1 cellular context compared by ENCODE assay signal in the genomic region with DNA sequence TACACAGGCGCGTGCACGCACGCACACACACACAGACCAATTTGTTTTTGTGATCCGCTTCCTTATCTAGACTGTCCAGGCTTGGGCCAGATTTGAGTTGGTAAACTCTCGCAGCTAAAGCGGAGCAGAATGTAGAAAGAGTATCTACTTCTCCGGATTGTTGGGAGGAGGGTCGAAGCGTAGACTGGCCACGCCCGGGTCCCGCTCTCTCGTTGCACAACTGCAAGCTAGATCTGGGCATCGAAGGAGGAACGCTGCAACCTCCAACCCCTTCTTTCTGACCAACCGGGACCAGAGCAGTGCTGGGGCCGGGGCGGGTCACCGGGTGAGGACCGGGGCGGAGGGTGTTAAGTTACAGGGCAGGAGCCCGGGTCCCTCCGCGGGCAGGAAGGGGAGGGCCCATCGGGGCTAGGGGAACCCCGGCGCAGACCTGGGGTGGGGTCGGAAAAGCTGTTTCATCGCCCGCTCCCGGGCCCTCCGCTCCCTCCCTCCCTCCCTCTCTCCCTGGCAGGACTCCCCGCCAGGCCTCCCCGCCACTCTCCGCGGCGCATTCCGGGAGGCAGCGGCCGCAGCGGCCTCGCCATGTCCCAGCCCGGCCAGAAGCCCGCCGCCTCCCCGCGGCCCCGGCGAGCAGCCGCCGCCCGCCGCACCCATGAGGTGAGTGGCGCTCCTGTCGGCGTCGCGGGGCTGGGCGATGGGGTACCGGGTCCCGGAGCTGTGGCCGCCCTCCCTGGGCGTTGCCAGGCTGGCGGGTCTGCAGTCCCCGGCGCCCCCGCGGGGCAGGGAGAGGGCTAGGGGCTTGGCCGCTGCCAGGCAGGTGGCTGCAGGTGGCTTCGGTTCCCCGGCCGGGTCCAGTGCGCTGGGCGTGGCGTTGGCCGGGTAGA.
TF ChIP-seq lines count a peak whose summit lies in the region.

A gene with protein sequence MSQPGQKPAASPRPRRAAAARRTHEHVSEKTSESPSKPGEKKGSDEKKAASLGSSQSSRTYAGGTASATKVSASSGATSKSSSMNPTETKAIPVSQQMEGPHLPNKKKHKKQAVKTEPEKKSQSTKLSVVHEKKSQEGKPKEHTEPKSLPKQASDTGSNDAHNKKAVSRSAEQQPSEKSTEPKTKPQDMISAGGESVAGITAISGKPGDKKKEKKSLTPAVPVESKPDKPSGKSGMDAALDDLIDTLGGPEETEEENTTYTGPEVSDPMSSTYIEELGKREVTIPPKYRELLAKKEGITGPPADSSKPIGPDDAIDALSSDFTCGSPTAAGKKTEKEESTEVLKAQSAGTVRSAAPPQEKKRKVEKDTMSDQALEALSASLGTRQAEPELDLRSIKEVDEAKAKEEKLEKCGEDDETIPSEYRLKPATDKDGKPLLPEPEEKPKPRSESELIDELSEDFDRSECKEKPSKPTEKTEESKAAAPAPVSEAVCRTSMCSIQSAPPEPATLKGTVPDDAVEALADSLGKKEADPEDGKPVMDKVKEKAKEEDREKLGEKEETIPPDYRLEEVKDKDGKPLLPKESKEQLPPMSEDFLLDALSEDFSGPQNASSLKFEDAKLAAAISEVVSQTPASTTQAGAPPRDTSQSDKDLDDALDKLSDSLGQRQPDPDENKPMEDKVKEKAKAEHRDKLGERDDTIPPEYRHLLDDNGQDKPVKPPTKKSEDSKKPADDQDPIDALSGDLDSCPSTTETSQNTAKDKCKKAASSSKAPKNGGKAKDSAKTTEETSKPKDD (plus strand): TSS at position 536 of the 884 bp plus-strand sequence. CDS start 47 bp downstream, at position 583.

TF ChIP-seq in K562, 482 proteins besides CTCF, POLR2A, EP300 and RAD21 (continued from another document and continues in another):
- 0 out of 2 replicates have a peak, but pooled peaks have one; percentile 2 for TF ChIP-seq VEZF1 (CRISPR knock-in tag; IDR thresholded peaks at IDR 0.05)
- no peak for TF ChIP-seq ZNF551 (CRISPR knock-in tag; IDR thresholded peaks at IDR 0.05)
- no peak for TF ChIP-seq TAF7 (tag; IDR thresholded peaks at IDR 0.05)
- TF ChIP-seq COPS2 (conservative IDR thresholded peaks at IDR 0.05): no peak
- peak; percentile 76 for TF ChIP-seq CEBPB (tag; IDR thresholded peaks at IDR 0.05)
- TF ChIP-seq, protein P1, sequence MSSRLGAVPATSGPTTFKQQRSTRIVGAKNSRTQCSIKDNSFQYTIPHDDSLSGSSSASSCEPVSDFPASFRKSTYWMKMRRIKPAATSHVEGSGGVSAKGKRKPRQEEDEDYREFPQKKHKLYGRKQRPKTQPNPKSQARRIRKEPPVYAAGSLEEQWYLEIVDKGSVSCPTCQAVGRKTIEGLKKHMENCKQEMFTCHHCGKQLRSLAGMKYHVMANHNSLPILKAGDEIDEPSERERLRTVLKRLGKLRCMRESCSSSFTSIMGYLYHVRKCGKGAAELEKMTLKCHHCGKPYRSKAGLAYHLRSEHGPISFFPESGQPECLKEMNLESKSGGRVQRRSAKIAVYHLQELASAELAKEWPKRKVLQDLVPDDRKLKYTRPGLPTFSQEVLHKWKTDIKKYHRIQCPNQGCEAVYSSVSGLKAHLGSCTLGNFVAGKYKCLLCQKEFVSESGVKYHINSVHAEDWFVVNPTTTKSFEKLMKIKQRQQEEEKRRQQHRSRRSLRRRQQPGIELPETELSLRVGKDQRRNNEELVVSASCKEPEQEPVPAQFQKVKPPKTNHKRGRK (tag; IDR thresholded peaks at IDR 0.05): no peak
- no peak for TF ChIP-seq TAF15 (IDR thresholded peaks at IDR 0.05; ENCODE audit: low read depth, low read length)
- TF ChIP-seq MCM3 (IDR thresholded peaks at IDR 0.05): no peak
- TF ChIP-seq CEBPZ (IDR thresholded peaks at IDR 0.05; ENCODE audit: borderline replicate concordance, low read depth, low read length): no peak
- no peak for TF ChIP-seq ZNF3 (CRISPR knock-in tag; IDR thresholded peaks at IDR 0.05)
- TF ChIP-seq, protein P2, sequence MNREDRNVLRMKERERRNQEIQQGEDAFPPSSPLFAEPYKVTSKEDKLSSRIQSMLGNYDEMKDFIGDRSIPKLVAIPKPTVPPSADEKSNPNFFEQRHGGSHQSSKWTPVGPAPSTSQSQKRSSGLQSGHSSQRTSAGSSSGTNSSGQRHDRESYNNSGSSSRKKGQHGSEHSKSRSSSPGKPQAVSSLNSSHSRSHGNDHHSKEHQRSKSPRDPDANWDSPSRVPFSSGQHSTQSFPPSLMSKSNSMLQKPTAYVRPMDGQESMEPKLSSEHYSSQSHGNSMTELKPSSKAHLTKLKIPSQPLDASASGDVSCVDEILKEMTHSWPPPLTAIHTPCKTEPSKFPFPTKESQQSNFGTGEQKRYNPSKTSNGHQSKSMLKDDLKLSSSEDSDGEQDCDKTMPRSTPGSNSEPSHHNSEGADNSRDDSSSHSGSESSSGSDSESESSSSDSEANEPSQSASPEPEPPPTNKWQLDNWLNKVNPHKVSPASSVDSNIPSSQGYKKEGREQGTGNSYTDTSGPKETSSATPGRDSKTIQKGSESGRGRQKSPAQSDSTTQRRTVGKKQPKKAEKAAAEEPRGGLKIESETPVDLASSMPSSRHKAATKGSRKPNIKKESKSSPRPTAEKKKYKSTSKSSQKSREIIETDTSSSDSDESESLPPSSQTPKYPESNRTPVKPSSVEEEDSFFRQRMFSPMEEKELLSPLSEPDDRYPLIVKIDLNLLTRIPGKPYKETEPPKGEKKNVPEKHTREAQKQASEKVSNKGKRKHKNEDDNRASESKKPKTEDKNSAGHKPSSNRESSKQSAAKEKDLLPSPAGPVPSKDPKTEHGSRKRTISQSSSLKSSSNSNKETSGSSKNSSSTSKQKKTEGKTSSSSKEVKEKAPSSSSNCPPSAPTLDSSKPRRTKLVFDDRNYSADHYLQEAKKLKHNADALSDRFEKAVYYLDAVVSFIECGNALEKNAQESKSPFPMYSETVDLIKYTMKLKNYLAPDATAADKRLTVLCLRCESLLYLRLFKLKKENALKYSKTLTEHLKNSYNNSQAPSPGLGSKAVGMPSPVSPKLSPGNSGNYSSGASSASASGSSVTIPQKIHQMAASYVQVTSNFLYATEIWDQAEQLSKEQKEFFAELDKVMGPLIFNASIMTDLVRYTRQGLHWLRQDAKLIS (CRISPR knock-in tag; IDR thresholded peaks at IDR 0.05): no peak
- TF ChIP-seq RAD51 (IDR thresholded peaks at IDR 0.05; ENCODE audit: borderline replicate concordance, low read depth): no peak
- no peak for TF ChIP-seq LARP7 (IDR thresholded peaks at IDR 0.05)
- TF ChIP-seq, protein P3, sequence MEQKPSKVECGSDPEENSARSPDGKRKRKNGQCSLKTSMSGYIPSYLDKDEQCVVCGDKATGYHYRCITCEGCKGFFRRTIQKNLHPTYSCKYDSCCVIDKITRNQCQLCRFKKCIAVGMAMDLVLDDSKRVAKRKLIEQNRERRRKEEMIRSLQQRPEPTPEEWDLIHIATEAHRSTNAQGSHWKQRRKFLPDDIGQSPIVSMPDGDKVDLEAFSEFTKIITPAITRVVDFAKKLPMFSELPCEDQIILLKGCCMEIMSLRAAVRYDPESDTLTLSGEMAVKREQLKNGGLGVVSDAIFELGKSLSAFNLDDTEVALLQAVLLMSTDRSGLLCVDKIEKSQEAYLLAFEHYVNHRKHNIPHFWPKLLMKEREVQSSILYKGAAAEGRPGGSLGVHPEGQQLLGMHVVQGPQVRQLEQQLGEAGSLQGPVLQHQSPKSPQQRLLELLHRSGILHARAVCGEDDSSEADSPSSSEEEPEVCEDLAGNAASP (IDR thresholded peaks at IDR 0.05): no peak
- TF ChIP-seq ZNF134 (CRISPR knock-in tag; conservative IDR thresholded peaks at IDR 0.05): no peak
- no peak for TF ChIP-seq TRIM25 (IDR thresholded peaks at IDR 0.05; ENCODE audit: borderline replicate concordance)
- no peak for TF ChIP-seq ZNF561 (CRISPR knock-in tag; conservative IDR thresholded peaks at IDR 0.05)
- peak; percentile 28 for TF ChIP-seq HDAC3 (IDR thresholded peaks at IDR 0.05; ENCODE audit: borderline replicate concordance, partially characterized antibody)
- TF ChIP-seq ZNF780A (CRISPR knock-in tag; IDR thresholded peaks at IDR 0.05): no peak
- no peak for TF ChIP-seq SAFB2 (IDR thresholded peaks at IDR 0.05; ENCODE audit: borderline replicate concordance, low read depth, low read length, severe bottlenecking)
- TF ChIP-seq ZBTB2 (IDR thresholded peaks at IDR 0.05): no peak
- no peak for TF ChIP-seq ZNF717 (CRISPR knock-in tag; IDR thresholded peaks at IDR 0.05)
- no peak for TF ChIP-seq HOXB6 (CRISPR knock-in tag; IDR thresholded peaks at IDR 0.05; ENCODE audit: borderline replicate concordance)
- TF ChIP-seq, protein P4, sequence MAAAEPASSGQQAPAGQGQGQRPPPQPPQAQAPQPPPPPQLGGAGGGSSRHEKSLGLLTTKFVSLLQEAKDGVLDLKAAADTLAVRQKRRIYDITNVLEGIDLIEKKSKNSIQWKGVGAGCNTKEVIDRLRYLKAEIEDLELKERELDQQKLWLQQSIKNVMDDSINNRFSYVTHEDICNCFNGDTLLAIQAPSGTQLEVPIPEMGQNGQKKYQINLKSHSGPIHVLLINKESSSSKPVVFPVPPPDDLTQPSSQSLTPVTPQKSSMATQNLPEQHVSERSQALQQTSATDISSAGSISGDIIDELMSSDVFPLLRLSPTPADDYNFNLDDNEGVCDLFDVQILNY (CRISPR knock-in tag; IDR thresholded peaks at IDR 0.05): no peak
- no peak for TF ChIP-seq CEBPG (CRISPR knock-in tag; IDR thresholded peaks at IDR 0.05)
- TF ChIP-seq CEBPG (tag; conservative IDR thresholded peaks at IDR 0.05 in 1 of 2, IDR thresholded peaks at IDR 0.05 in 1 of 2): peak; percentile 50 to 68; a peak in 3 of 4 replicates
- no peak for TF ChIP-seq ESRRB (CRISPR knock-in tag; IDR thresholded peaks at IDR 0.05; ENCODE audit: borderline replicate concordance)
- TF ChIP-seq PRPF4 (IDR thresholded peaks at IDR 0.05; ENCODE audit: insufficient read depth, low read depth, low read length, poor library complexity, severe bottlenecking): no peak
- TF ChIP-seq NFE2L1 (tag; IDR thresholded peaks at IDR 0.05; ENCODE audit: borderline replicate concordance, low read depth): no peak
- TF ChIP-seq, protein P5, sequence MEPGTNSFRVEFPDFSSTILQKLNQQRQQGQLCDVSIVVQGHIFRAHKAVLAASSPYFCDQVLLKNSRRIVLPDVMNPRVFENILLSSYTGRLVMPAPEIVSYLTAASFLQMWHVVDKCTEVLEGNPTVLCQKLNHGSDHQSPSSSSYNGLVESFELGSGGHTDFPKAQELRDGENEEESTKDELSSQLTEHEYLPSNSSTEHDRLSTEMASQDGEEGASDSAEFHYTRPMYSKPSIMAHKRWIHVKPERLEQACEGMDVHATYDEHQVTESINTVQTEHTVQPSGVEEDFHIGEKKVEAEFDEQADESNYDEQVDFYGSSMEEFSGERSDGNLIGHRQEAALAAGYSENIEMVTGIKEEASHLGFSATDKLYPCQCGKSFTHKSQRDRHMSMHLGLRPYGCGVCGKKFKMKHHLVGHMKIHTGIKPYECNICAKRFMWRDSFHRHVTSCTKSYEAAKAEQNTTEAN (CRISPR knock-in tag; IDR thresholded peaks at IDR 0.05): no peak
